1 cellular context compared by ENCODE assay signal in the genomic region with DNA sequence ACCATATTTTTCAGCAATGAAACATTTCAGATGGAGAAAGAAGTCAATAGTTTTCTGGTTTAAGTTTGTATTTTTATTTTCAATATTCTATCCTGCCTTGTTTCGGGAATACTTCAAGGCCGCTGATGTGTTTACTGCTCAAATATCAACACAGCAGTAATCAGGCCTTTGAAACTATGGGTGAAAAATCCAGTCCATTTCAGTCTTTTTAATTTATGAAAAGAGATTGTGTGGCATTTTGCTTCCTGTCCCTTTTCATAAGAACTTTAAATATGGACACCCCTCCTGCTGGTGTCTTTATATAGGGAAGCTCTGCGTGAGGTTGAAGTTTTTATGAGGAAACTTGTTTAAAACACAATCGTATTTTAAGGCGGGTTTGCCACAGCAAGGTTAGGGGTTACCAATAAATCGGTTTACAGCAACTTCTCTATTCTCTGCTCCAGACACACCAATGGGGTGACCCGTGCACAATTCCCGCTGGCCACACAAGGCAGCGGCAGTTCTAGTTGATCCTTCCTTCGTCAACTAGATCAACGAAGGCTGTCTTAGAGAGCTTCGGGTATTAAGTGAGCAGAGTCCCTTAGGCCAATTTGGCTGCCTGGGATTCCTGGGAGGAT.
TF ChIP-seq lines count a peak whose summit lies in the region.

No MANE protein-coding gene starts in this region.

TF ChIP-seq in H1, 55 proteins besides CTCF, POLR2A, EP300 and RAD21 (continued from another document):
- TF ChIP-seq, protein P1, sequence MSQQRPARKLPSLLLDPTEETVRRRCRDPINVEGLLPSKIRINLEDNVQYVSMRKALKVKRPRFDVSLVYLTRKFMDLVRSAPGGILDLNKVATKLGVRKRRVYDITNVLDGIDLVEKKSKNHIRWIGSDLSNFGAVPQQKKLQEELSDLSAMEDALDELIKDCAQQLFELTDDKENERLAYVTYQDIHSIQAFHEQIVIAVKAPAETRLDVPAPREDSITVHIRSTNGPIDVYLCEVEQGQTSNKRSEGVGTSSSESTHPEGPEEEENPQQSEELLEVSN (IDR thresholded peaks at IDR 0.05), result peak; percentile 21; the same call in 1 of the 2 replicates
TF ChIP-seq in H1: peak in this region for 1.
